24 cellular contexts compared by ENCODE assay signal in genomic region chr21:36706482-36706852, GRCh38. TPM values are rescaled to one million over a fixed set of nuclear protein-coding genes. Genes with fewer than 3 reads are reported as not detected.
DNase-seq lines count a peak whose midpoint lies in the region; ATAC-seq, FAIRE-seq and TF ChIP-seq lines count a peak whose summit lies in the region.
"Had no signal": no experiment of that assay in that cellular context is flagged by ENCODE, and none has a peak within 500 bp of the region (broad histone marks: within the 10 kb centered on the region; RNA-seq: fewer than 3 reads in every experiment).

No MANE protein-coding gene starts in this region.

- H3K4me2 ChIP-seq in DND-41 (ENCODE audit: insufficient read depth, low read length) = no peak overlapping the region

- H3K9ac ChIP-seq in DND-41 (ENCODE audit: low read depth, low read length) = no peak overlapping the region

- in situ Hi-C loops in HAP-1 (cut with MboI; ENCODE audit: low sequenced_read_pairs) = no loop called here

- FAIRE-seq in urothelium cell line (lab: Jason Lieb, UNC) = no peak
- FAIRE-seq: bronchial epithelial cell, G401.6, kidney had no signal

- peaks cover 94% of the 10 kb centered on the region for H3K27me3 Mint-ChIP-seq in central memory CD8-positive, alpha-beta T cell
- H3K27me3 Mint-ChIP-seq in nephron (ENCODE audit: low read depth) = peaks cover 100% of the 10 kb centered on the region

- CTCF ChIA-PET in A673 (lab: Charles Lee) = no interaction called here

- peaks cover 25% of the 10 kb centered on the region for H3K79me2 ChIP-seq in DND-41 (ENCODE audit: insufficient read depth, low read length)

- H3K27ac ChIP-seq in A673 (ENCODE audit: low read depth, low read length, poor library complexity, severe bottlenecking) = peak overlapping the region; percentile 92
- H3K27ac ChIP-seq in DND-41 (ENCODE audit: low read length) = no peak overlapping the region
- no peak overlapping the region for H3K27ac ChIP-seq in coronary artery
- H3K27ac ChIP-seq: dorsolateral prefrontal cortex, heart left ventricle had no signal

- H3K4me1 ChIP-seq in A673 (ENCODE audit: insufficient read depth, low read length, poor library complexity, severe bottlenecking) (peaks cover 39% of the 10 kb centered on the region), DND-41 (ENCODE audit: insufficient read depth, low read length) (peaks cover 24% of the 10 kb centered on the region), HAP-1 (no peaks in the 10 kb centered on the region; the same call in 1 of the 2 replicates)

- peak; percentile 7; the same call in 1 of the 3 replicates for ATAC-seq in DND-41 (ENCODE audit: insufficient read depth, low read depth)
- ATAC-seq in central memory CD8-positive, alpha-beta T cell (replicated peaks; ENCODE audit: extremely low read depth, poor library complexity, severe bottlenecking) = no peak
- ATAC-seq: activated CD8-positive, alpha-beta memory T cell treated with anti-CD3 and anti-CD28 coated beads, Interleukin-2, amount 10 ng/mL, durations not matched to agents 7 days and 5 days; activated naive CD4-positive, alpha-beta T cell treated with anti-CD3 and anti-CD28 coated beads, Interleukin-2, amount 50 U/mL, for 72 hours; right cardiac atrium had no signal

- no peak overlapping the region for H3K4me3 ChIP-seq in A673 (ENCODE audit: low read depth, low read length, poor library complexity, severe bottlenecking)
- H3K4me3 ChIP-seq in DND-41 (ENCODE audit: low read depth in 1 of 2, low read length in 2 of 2) = no peak overlapping the region
- no peak overlapping the region for H3K4me3 ChIP-seq in HAP-1
- H3K4me3 ChIP-seq in coronary artery = no peak overlapping the region
- H3K4me3 ChIP-seq: dorsolateral prefrontal cortex had no signal

- POLR2A ChIA-PET in A673 (lab: Charles Lee; ENCODE audit: low non-redundant PET) = no interaction called here

- H3K36me3 ChIP-seq in A673 (ENCODE audit: insufficient read depth, low read length, poor library complexity, severe bottlenecking) (peaks cover 7% of the 10 kb centered on the region), DND-41 (ENCODE audit: insufficient read depth, low read length) (no peaks in the 10 kb centered on the region), HAP-1 (replicated peaks) (no peaks in the 10 kb centered on the region; the same call in 1 of the 2 replicates)
- H3K36me3 ChIP-seq: heart left ventricle had no signal

- no peaks in the 10 kb centered on the region for H3K36me3 Mint-ChIP-seq in central memory CD8-positive, alpha-beta T cell (ENCODE audit: insufficient read depth)
- H3K36me3 Mint-ChIP-seq in nephron (ENCODE audit: low read depth) = no peaks in the 10 kb centered on the region
- H3K36me3 Mint-ChIP-seq: activated CD8-positive, alpha-beta memory T cell treated with anti-CD3 and anti-CD28 coated beads, Interleukin-2, amount 10 ng/mL, durations not matched to agents 7 days and 5 days; memory B cell had no signal

- H3K4me1 Mint-ChIP-seq in central memory CD8-positive, alpha-beta T cell = peaks cover 18% of the 10 kb centered on the region
- H3K4me1 Mint-ChIP-seq in nephron = peaks cover 29% of the 10 kb centered on the region

- H3K9me3 Mint-ChIP-seq in central memory CD8-positive, alpha-beta T cell = no peaks in the 10 kb centered on the region
- no peaks in the 10 kb centered on the region for H3K9me3 Mint-ChIP-seq in nephron
- H3K9me3 Mint-ChIP-seq: activated naive CD4-positive, alpha-beta T cell treated with anti-CD3 and anti-CD28 coated beads, Interleukin-2, amount 50 U/mL, for 72 hours; memory B cell; T-helper 2 cell treated with Interferon-gamma antibody and Interleukin-4, amounts not matched to agents 5 μg/mL and 100 μg/mL, for 36 hours had no signal

- intact Hi-C loops in A673 (cut with micrococcal nuclease; ENCODE audit: unreplicated experiment) = loop anchor here (5.0 kb wide), 1 partner anchor 64 kb away; no protein-coding TSS in a partner anchor

- H3K9me3 ChIP-seq in A673 (ENCODE audit: low read depth, low read length, poor library complexity, severe bottlenecking) = no peaks in the 10 kb centered on the region
- no peaks in the 10 kb centered on the region for H3K9me3 ChIP-seq in DND-41 (ENCODE audit: insufficient read depth, low read length, severe bottlenecking)
- peaks cover 7% of the 10 kb centered on the region for H3K9me3 ChIP-seq in HAP-1
- H3K9me3 ChIP-seq: heart left ventricle had no signal

- H4K20me1 ChIP-seq in DND-41 (ENCODE audit: insufficient read depth, low read length) = no peaks in the 10 kb centered on the region

- peak overlapping the region; percentile 18 for H3K4me3 Mint-ChIP-seq in central memory CD8-positive, alpha-beta T cell
- peak overlapping the region; percentile 30 to 73 (median 70) for H3K4me3 Mint-ChIP-seq in nephron
- H3K4me3 Mint-ChIP-seq: activated CD8-positive, alpha-beta memory T cell treated with anti-CD3 and anti-CD28 coated beads, Interleukin-2, amount 10 ng/mL, durations not matched to agents 7 days and 5 days; memory B cell; T-helper 2 cell treated with Interferon-gamma antibody and Interleukin-4, amounts not matched to agents 5 μg/mL and 100 μg/mL, for 36 hours had no signal

- no peak overlapping the region for H3K27ac Mint-ChIP-seq in central memory CD8-positive, alpha-beta T cell (ENCODE audit: low read depth)
- H3K27ac Mint-ChIP-seq in nephron = peak overlapping the region in 2 of 3 experiments; percentile 24 to 68
- H3K27ac Mint-ChIP-seq: activated CD8-positive, alpha-beta memory T cell treated with anti-CD3 and anti-CD28 coated beads, Interleukin-2, amount 10 ng/mL, durations not matched to agents 7 days and 5 days; activated naive CD4-positive, alpha-beta T cell treated with anti-CD3 and anti-CD28 coated beads, Interleukin-2, amount 50 U/mL, for 72 hours; memory B cell; T-helper 2 cell treated with Interferon-gamma antibody and Interleukin-4, amounts not matched to agents 5 μg/mL and 100 μg/mL, for 36 hours had no signal

- no TSS peak for BruUV-seq in A673 (replicated peaks; lab: Mats Ljungman, UMichigan)

- TF ChIP-seq CTCF in A673 (conservative IDR thresholded peaks at IDR 0.05; ENCODE audit: low read depth, low read length) = no peak; the same call in 1 of the 2 replicates
- TF ChIP-seq CTCF in DND-41 (IDR thresholded peaks at IDR 0.05; ENCODE audit: borderline replicate concordance, extremely low read depth, low read length, poor library complexity, severe bottlenecking) = no peak
- peak in 1 of 3 experiments; percentile 2 for TF ChIP-seq CTCF in nephron (IDR thresholded peaks at IDR 0.05; ENCODE audit: unreplicated experiment in 3 of 3)
- TF ChIP-seq CTCF in coronary artery (IDR thresholded peaks at IDR 0.05) = no peak

- no peak overlapping the region for H2AFZ ChIP-seq in DND-41 (ENCODE audit: low read depth, low read length)

- no peak for DNase-seq in A673 (ENCODE audit: low spot score)
- DNase-seq in DND-41 = peak; percentile 16
- DNase-seq in central memory CD8-positive, alpha-beta T cell (ENCODE audit: low spot score in 2 of 2) = no peak
- DNase-seq in urothelium cell line (ENCODE audit: low spot score) = no peak
- DNase-seq in SW 1271 (lab: John Stamatoyannopoulos, UW) = no peak
- DNase-seq in HAP-1 (ENCODE audit: low spot score in 2 of 2) = no peak
- no peak for DNase-seq in coronary artery (ENCODE audit: low spot score)
- DNase-seq: activated CD4-positive, CD25-positive, alpha-beta regulatory T cell treated with anti-CD3 and anti-CD28 coated beads, Interleukin-2, amount 50 U/mL, for 72 hours; activated CD8-positive, alpha-beta memory T cell treated with anti-CD3 and anti-CD28 coated beads, Interleukin-2, amount 10 ng/mL, durations not matched to agents 7 days and 5 days; Calu3; kidney; NCI-H2081; NCI-H524; right cardiac atrium; SIG-M5; stimulated activated CD4-positive, alpha-beta T cell treated with anti-CD3 and anti-CD28 coated beads, Interleukin-1b, Interleukin-23, amount 100 ng/mL, for 48 hours had no signal

- H3K27me3 ChIP-seq in A673 (replicated peaks; ENCODE audit: insufficient read depth, low read depth, low read length, poor library complexity) = no peaks in the 10 kb centered on the region
- no peaks in the 10 kb centered on the region for H3K27me3 ChIP-seq in DND-41 (ENCODE audit: insufficient read depth, low read length, poor library complexity)
- no peaks in the 10 kb centered on the region for H3K27me3 ChIP-seq in HAP-1 (ENCODE audit: low read depth)

RNA-seq across cellular contexts. Expression of gene SIM2, which starts 7.6 kb away (rescaled TPM):
- total RNA-seq in A673 (2021) = 42.7 and 49.1 TPM in 2 replicates
- total RNA-seq: right cardiac atrium had no signal
